9 cellular contexts compared by ENCODE assay signal in the genomic region with DNA sequence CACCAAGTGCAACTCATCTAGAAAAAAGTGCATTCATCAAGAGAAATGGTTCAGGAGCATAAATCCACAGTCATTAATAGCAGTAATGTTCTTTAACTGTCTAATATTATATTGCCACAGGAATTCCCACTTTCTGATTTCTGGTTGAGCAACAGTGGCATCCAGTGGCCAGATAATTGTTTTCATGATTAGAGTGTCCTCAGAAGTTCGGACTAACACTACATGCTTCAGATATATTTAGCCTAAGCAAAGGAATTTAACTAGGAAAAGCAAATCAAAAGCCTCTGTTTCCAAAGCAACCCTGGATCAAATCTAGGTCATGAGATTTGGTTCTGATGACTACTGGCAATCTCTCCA. TPM values are rescaled to one million over a fixed set of nuclear protein-coding genes. Genes with fewer than 3 reads are reported as not detected.
A peak's percentile ranks its signal among the peaks of the same experiment; 100 is the strongest.
DNase-seq lines count a peak whose midpoint lies in the region; ATAC-seq, FAIRE-seq and TF ChIP-seq lines count a peak whose summit lies in the region.
"Had no signal": no experiment of that assay in that cellular context is flagged by ENCODE, and none has a peak within 500 bp of the region (broad histone marks: within the 10 kb centered on the region; RNA-seq: fewer than 3 reads in every experiment).

No MANE protein-coding gene starts in this region.

- no peak overlapping the region for H3K27ac Mint-ChIP-seq in astrocyte (ENCODE audit: unreplicated experiment)

- FAIRE-seq in astrocyte (lab: Jason Lieb, UNC) = peak; percentile 76

- no peaks in the 10 kb centered on the region for H3K27me3 ChIP-seq in ACC112 (ENCODE audit: insufficient read depth, low read length)
- no peaks in the 10 kb centered on the region for H3K27me3 ChIP-seq in astrocyte (ENCODE audit: insufficient read depth, low read length)

- H2AFZ ChIP-seq in ACC112 (ENCODE audit: low read length, unreplicated experiment) (peak overlapping the region; percentile 62), astrocyte (ENCODE audit: low read depth, low read length) (no peak overlapping the region)

- ATAC-seq in GM18505 (IDR thresholded peaks at IDR 0.05; ENCODE audit: unreplicated experiment) (no peak), HG03520 (IDR thresholded peaks at IDR 0.05; ENCODE audit: unreplicated experiment) (no peak), HG02970 (IDR thresholded peaks at IDR 0.05; ENCODE audit: low FRiP score, unreplicated experiment) (no peak)

- no peaks in the 10 kb centered on the region for H3K36me3 ChIP-seq in ACC112 (ENCODE audit: insufficient read depth, low read length)
- no peaks in the 10 kb centered on the region for H3K36me3 ChIP-seq in astrocyte (ENCODE audit: insufficient read depth, low read length)

- H3K4me1 Mint-ChIP-seq in astrocyte (ENCODE audit: low read depth, unreplicated experiment) = no peaks in the 10 kb centered on the region

- H3K27ac ChIP-seq in ACC112 (ENCODE audit: low read depth, low read length) (no peak overlapping the region), astrocyte (ENCODE audit: low read depth, low read length) (no peak overlapping the region)

- no peaks in the 10 kb centered on the region for H3K36me3 Mint-ChIP-seq in astrocyte (ENCODE audit: low read depth, unreplicated experiment)

- no peak overlapping the region for H3K4me2 ChIP-seq in astrocyte (ENCODE audit: low read length)

- H3K4me3 ChIP-seq in ACC112 (ENCODE audit: low read depth, low read length) (no peak overlapping the region), HFF-Myc (replicated peaks; ENCODE audit: low read depth, low read length) (no peak overlapping the region), astrocyte (ENCODE audit: insufficient read depth, low read depth, low read length) (no peak overlapping the region)

- peaks cover 13% of the 10 kb centered on the region for H3K4me1 ChIP-seq in ACC112 (ENCODE audit: control insufficient read depth, insufficient read depth, low read length, unreplicated experiment)
- no peaks in the 10 kb centered on the region for H3K4me1 ChIP-seq in astrocyte (ENCODE audit: insufficient read depth, low read length)

- TF ChIP-seq CTCF in HFF-Myc (IDR thresholded peaks at IDR 0.05; ENCODE audit: low read depth, low read length, missing control alignments) (no peak), astrocyte (IDR thresholded peaks at IDR 0.05; ENCODE audit: insufficient read depth, low read depth, low read length) (peak; percentile 55)

- H3K9me3 ChIP-seq in astrocyte (ENCODE audit: insufficient read depth, low read depth, low read length) = no peaks in the 10 kb centered on the region

- H3K9me3 Mint-ChIP-seq in astrocyte (ENCODE audit: unreplicated experiment) = no peaks in the 10 kb centered on the region

- DNase-seq in HFF-Myc (ENCODE audit: extremely low read depth, low read depth) (peak; percentile 5), astrocyte (ENCODE audit: low read depth) (peak; percentile 29), kidney tubule cell (ENCODE audit: low spot score) (peak; percentile 48), NCI-H2107 treated with DMSO at 0.1 percent for 48 hours (lab: John Stamatoyannopoulos, UW; ENCODE audit: unreplicated experiment) (no peak)
- DNase-seq: stimulated activated CD4-positive, alpha-beta T cell treated with anti-CD3 and anti-CD28 coated beads, Interleukin-1b, Interleukin-23, amount 100 ng/mL, for 48 hours had no signal

- H3K9ac ChIP-seq in astrocyte (ENCODE audit: low read length) = no peak overlapping the region

- H3K79me2 ChIP-seq in ACC112 (ENCODE audit: control insufficient read depth, insufficient read depth, low read length, unreplicated experiment) (no peaks in the 10 kb centered on the region), astrocyte (ENCODE audit: insufficient read depth, low read length) (no peaks in the 10 kb centered on the region)

- no peaks in the 10 kb centered on the region for H3K27me3 Mint-ChIP-seq in astrocyte (ENCODE audit: low read depth, unreplicated experiment)

- no peak overlapping the region for H3K4me3 Mint-ChIP-seq in astrocyte (ENCODE audit: unreplicated experiment)

- H4K20me1 ChIP-seq in astrocyte (ENCODE audit: insufficient read depth, low read length) = no peaks in the 10 kb centered on the region

- TF ChIP-seq POLR2A in GM18505 (IDR thresholded peaks at IDR 0.05; ENCODE audit: borderline replicate concordance, extremely low read depth, insufficient read depth, insufficient read length) = no peak

RNA-seq across cellular contexts. Expression of a gene that starts 9.8 kb away (rescaled TPM):
- 0.72 and 1.2 TPM in 2 replicates for total RNA-seq in astrocyte
